Comparison of ENCODE assay signal across 8 cellular contexts in the genomic region with DNA sequence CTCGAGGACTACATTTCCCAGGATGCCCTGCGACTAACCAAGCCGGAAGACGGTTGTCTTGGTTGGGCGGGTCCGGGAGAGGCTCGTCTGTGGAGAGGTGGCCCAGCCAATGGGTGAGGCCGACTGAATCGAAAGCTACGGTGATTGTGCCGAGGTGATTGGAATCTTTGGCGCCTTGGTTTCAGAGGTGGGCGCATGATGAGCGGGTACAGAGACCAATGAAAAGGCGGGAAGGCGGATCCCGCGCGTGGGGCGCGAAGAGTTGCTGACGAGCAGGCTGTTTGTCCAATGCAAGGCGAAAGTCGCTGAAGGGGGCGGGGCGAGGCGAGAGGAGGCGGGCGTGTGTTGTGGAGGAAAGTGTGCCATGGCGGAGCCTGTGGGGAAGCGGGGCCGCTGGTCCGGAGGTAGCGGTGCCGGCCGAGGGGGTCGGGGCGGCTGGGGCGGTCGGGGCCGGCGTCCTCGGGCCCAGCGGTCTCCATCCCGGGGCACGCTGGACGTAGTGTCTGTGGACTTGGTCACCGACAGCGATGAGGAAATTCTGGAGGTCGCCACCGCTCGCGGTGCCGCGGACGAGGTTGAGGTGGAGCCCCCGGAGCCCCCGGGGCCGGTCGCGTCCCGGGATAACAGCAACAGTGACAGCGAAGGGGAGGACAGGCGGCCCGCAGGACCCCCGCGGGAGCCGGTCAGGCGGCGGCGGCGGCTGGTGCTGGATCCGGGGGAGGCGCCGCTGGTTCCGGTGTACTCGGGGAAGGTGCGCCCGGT. TPM values are rescaled to one million over a fixed set of nuclear protein-coding genes. Genes with fewer than 3 reads are reported as not detected.
DNase-seq lines count a peak whose midpoint lies in the region; ATAC-seq and TF ChIP-seq lines count a peak whose summit lies in the region.

A gene (plus strand): TSS at position 290 of the 762 bp plus-strand sequence. CDS start 75 bp downstream, at position 365.

- ATAC-seq in GM19328 (IDR thresholded peaks at IDR 0.05; ENCODE audit: unreplicated experiment) (peak; percentile 89), HG03520 (IDR thresholded peaks at IDR 0.05; ENCODE audit: unreplicated experiment) (peak; percentile 94), left colon (peak; percentile 90)

- no peak for TF ChIP-seq CTCF in coronary artery (IDR thresholded peaks at IDR 0.05)

- POLR2A ChIA-PET in activated CD4-positive, alpha-beta T cell treated with anti-CD3 and anti-CD28 coated beads, Interleukin-2, amount 10 ng/mL, durations not matched to agents 7 days and 5 days (lab: Charles Lee), result interaction anchor here (0.6 kb wide), 1 partner anchor 80 kb away, joined by 9 read pairs; no protein-coding TSS in a partner anchor

- intact Hi-C loops in left colon (cut with DNase I, micrococcal nuclease), result no loop called here

- peaks cover 32% of the 10 kb centered on the region for H3K36me3 Mint-ChIP-seq in activated CD4-positive, alpha-beta T cell treated with anti-CD3 and anti-CD28 coated beads, Interleukin-2, amount 10 ng/mL, durations not matched to agents 7 days and 5 days (ENCODE audit: low read depth)

- peak within 1 kb of the TSS; percentile 96 for H3K4me2 ChIP-seq in BLaER1

- H3K27ac Mint-ChIP-seq in activated CD4-positive, alpha-beta T cell treated with anti-CD3 and anti-CD28 coated beads, Interleukin-2, amount 10 ng/mL, durations not matched to agents 7 days and 5 days, result peak within 1 kb of the TSS; percentile 99

- no peaks in the 10 kb centered on the region for H3K9me3 Mint-ChIP-seq in activated CD4-positive, alpha-beta T cell treated with anti-CD3 and anti-CD28 coated beads, Interleukin-2, amount 10 ng/mL, durations not matched to agents 7 days and 5 days

- H3K27me3 Mint-ChIP-seq in activated CD4-positive, alpha-beta T cell treated with anti-CD3 and anti-CD28 coated beads, Interleukin-2, amount 10 ng/mL, durations not matched to agents 7 days and 5 days, result peaks cover 3% of the 10 kb centered on the region

- CTCF ChIA-PET in activated CD4-positive, alpha-beta T cell treated with anti-CD3 and anti-CD28 coated beads, Interleukin-2, amount 10 ng/mL, durations not matched to agents 7 days and 5 days (lab: Charles Lee), result interaction anchor here (0.6 to 2.9 kb wide), 4 partner anchors 13 to 65 kb away, joined by 3 to 22 read pairs (median 3); no protein-coding TSS in a partner anchor

- DNase-seq in NCI-H69 (lab: John Stamatoyannopoulos, UW) (peak; percentile 100), coronary artery (ENCODE audit: low spot score) (peak; percentile 100), left colon (peak; percentile 100)
- peak; percentile 100 for DNase-seq in activated CD4-positive, alpha-beta T cell treated with anti-CD3 and anti-CD28 coated beads, Interleukin-2, amount 10 ng/mL, durations not matched to agents 7 days and 5 days
- peak; percentile 100 for DNase-seq in stimulated activated CD4-positive, alpha-beta T cell treated with anti-CD3 and anti-CD28 coated beads, Interleukin-1b, Interleukin-23, amount 100 ng/mL, for 48 hours

- H3K4me1 Mint-ChIP-seq in activated CD4-positive, alpha-beta T cell treated with anti-CD3 and anti-CD28 coated beads, Interleukin-2, amount 10 ng/mL, durations not matched to agents 7 days and 5 days, result peaks cover 36% of the 10 kb centered on the region

- peaks cover 29% of the 10 kb centered on the region for H4K20me1 ChIP-seq in BLaER1

- peaks cover 31% of the 10 kb centered on the region for H3K4me1 ChIP-seq in BLaER1

- H3K9ac ChIP-seq in BLaER1, result peak within 1 kb of the TSS; percentile 97

- no peaks in the 10 kb centered on the region for H3K9me3 ChIP-seq in BLaER1

- H3K27me3 ChIP-seq in BLaER1, result no peaks in the 10 kb centered on the region

- H3K36me3 ChIP-seq in BLaER1, result peaks cover 38% of the 10 kb centered on the region

- H3K4me3 Mint-ChIP-seq in activated CD4-positive, alpha-beta T cell treated with anti-CD3 and anti-CD28 coated beads, Interleukin-2, amount 10 ng/mL, durations not matched to agents 7 days and 5 days, result peak within 1 kb of the TSS; percentile 100

- H3K27ac ChIP-seq in BLaER1 (peak within 1 kb of the TSS; percentile 86), coronary artery (peak within 1 kb of the TSS; percentile 77 to 92)

- H3K4me3 ChIP-seq in BLaER1 (peak within 1 kb of the TSS; percentile 91), coronary artery (peak within 1 kb of the TSS; percentile 96)

RNA-seq across cellular contexts. Expression of the gene that starts here (rescaled TPM):
- total RNA-seq in activated CD4-positive, alpha-beta T cell treated with anti-CD3 and anti-CD28 coated beads, Interleukin-2, amount 10 ng/mL, durations not matched to agents 7 days and 5 days, result 100 to 1,000 TPM; 114 to 130 TPM
- 10 to 100 TPM; 42.9 to 52.0 TPM for total RNA-seq in left colon

Comparison
In these comparisons a context has a peak if more than half of its experiments do, and no peak if none do; other contexts are left out.
1. Peak in every context shown above with its lines: DNase-seq, ATAC-seq, H3K4me3 ChIP-seq and H3K27ac ChIP-seq.